ENCODE assay signal across 29 cellular contexts in genomic region chr1:239617259-239617658, GRCh38.
"Had no signal": no experiment of that assay in that cellular context is flagged by ENCODE, and none has a peak within 500 bp of the region (broad histone marks: within the 10 kb centered on the region; RNA-seq: fewer than 3 reads in every experiment).

No MANE protein-coding gene starts in this region.

- H3K9me3 ChIP-seq: lower lobe of right lung, pancreas, prostate gland, thoracic aorta, tibial artery, uterus had no signal

- DNase-seq: heart right ventricle; islet precursor cell; left cardiac atrium; left ventricle myocardium superior; lower lobe of right lung; mammary epithelial cell; mesenchymal stem cell; naive B cell; natural killer cell; nucleus accumbens; pancreas; retina; right cardiac atrium; stimulated activated CD4-positive, alpha-beta T cell treated with anti-CD3 and anti-CD28 coated beads, Interleukin-12 subunit alpha, Interleukin-12 subunit beta, amount 100 ng/mL, for 4 hours; stimulated activated CD4-positive, alpha-beta T cell treated with anti-CD3 and anti-CD28 coated beads, Interleukin-15, amount 100 ng/mL, for 24 hours; stimulated activated CD4-positive, alpha-beta T cell treated with anti-CD3 and anti-CD28 coated beads, Interleukin-2, amount 100 ng/mL, for 24 hours; stimulated activated CD4-positive, alpha-beta T cell treated with anti-CD3 and anti-CD28 coated beads, Interleukin-4, amount 100 ng/mL, for 1 hour; stimulated activated naive B cell treated with anti-CD40 and anti-IgM and Interleukin-4, amounts not matched to agents 10 μg/mL and 1 μg/mL and 100 μg/mL, for 72 hours; stimulated activated naive CD8-positive, alpha-beta T cell treated with anti-CD3 and anti-CD28 coated beads, Interleukin-15, Interleukin-2, amounts not matched to agents 100 U/mL and 50 U/mL, for 24 hours; stomach; tibial artery; uterus had no signal

- H3K4me1 Mint-ChIP-seq: naive B cell; natural killer cell; stimulated activated naive B cell treated with anti-CD40 and anti-IgM and Interleukin-4, amounts not matched to agents 10 μg/mL and 1 μg/mL and 100 μg/mL, for 72 hours had no signal

- H3K9me3 Mint-ChIP-seq: natural killer cell had no signal

- H2AFZ ChIP-seq: hepatocyte had no signal

- H3K27me3 ChIP-seq: heart right ventricle, hepatocyte, pancreas, stomach, tibial artery, uterus had no signal

- H3K36me3 ChIP-seq: heart right ventricle, lower lobe of right lung, pancreas, prostate gland, stomach, thoracic aorta, tibial artery, uterus had no signal

- H3K27me3 Mint-ChIP-seq: naive B cell; stimulated activated naive B cell treated with anti-CD40 and anti-IgM and Interleukin-4, amounts not matched to agents 10 μg/mL and 1 μg/mL and 100 μg/mL, for 72 hours had no signal

- H3K79me2 ChIP-seq: hepatocyte had no signal

- H3K27ac Mint-ChIP-seq: naive B cell; natural killer cell; stimulated activated naive B cell treated with anti-CD40 and anti-IgM and Interleukin-4, amounts not matched to agents 10 μg/mL and 1 μg/mL and 100 μg/mL, for 72 hours; type B pancreatic cell had no signal

- H3K4me3 ChIP-seq: heart right ventricle, hepatocyte, lower lobe of right lung, pancreas, prostate gland, skin epidermis, stomach, thoracic aorta, tibial artery, uterus had no signal

- H3K4me3 Mint-ChIP-seq: naive B cell; natural killer cell; stimulated activated naive B cell treated with anti-CD40 and anti-IgM and Interleukin-4, amounts not matched to agents 10 μg/mL and 1 μg/mL and 100 μg/mL, for 72 hours; type B pancreatic cell had no signal

- H3K27ac ChIP-seq: heart right ventricle, hepatocyte, lower lobe of right lung, pancreas, prostate gland, skin epidermis, stomach, thoracic aorta, tibial artery, uterus had no signal

- H3K4me1 ChIP-seq: heart right ventricle, lower lobe of right lung, prostate gland, tibial artery, uterus had no signal

- H3K36me3 Mint-ChIP-seq: naive B cell; natural killer cell; stimulated activated naive B cell treated with anti-CD40 and anti-IgM and Interleukin-4, amounts not matched to agents 10 μg/mL and 1 μg/mL and 100 μg/mL, for 72 hours; type B pancreatic cell had no signal

- H3K4me2 ChIP-seq: hepatocyte had no signal

- ATAC-seq: heart right ventricle; left cardiac atrium; left lobe of liver; left ventricle myocardium superior; lower lobe of right lung; natural killer cell; right cardiac atrium; sciatic nerve; stimulated activated naive B cell treated with anti-CD40 and anti-IgM and Interleukin-4, amounts not matched to agents 10 μg/mL and 1 μg/mL and 100 μg/mL, for 72 hours; stimulated activated naive CD8-positive, alpha-beta T cell treated with anti-CD3 and anti-CD28 coated beads, Interleukin-15, Interleukin-2, amounts not matched to agents 100 U/mL and 50 U/mL, for 24 hours had no signal
